Comparison of ENCODE assay signal across 1 cellular context in the genomic region with DNA sequence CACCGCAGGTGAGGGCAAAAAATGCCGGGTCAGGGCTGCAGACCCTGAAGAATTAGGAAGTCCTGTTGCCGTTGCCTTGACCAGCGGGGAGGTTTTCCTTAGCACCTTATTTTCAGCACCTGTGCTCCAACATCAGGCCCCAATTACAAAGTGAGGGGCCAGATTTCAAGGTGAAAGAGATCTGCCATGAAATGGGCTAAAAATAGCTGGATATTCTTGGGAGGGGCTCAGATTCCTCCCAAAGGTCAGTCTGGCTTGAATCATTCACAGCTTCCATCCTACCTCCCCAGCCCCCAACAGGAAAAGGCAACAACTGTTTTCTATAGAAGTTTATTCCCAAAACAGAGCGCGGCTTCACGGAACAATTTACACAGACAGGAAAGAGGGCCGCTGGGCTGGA.
TF ChIP-seq lines count a peak whose summit lies in the region.

No MANE protein-coding gene starts in this region.

TF ChIP-seq in endothelial cell of umbilical vein, 7 proteins besides CTCF, POLR2A, EP300 and RAD21:
- TF ChIP-seq JUN (IDR thresholded peaks at IDR 0.05; ENCODE audit: borderline replicate concordance, insufficient read depth, insufficient read length, low read depth) (no peak), MYC (IDR thresholded peaks at IDR 0.05; ENCODE audit: low read depth, low read length) (no peak)
